In genomic region chr6:162149786-162150185, GRCh38 we compare ENCODE assay signal across 1 cellular context.
TF ChIP-seq lines count a peak whose summit lies in the region.

No MANE protein-coding gene starts in this region.

TF ChIP-seq in GM23338, 12 proteins besides CTCF, POLR2A, EP300 and RAD21 (continued from another document):
- no peak for TF ChIP-seq REST (IDR thresholded peaks at IDR 0.05; ENCODE audit: unreplicated experiment)
- TF ChIP-seq STAT1 (IDR thresholded peaks at IDR 0.05; ENCODE audit: unreplicated experiment), result no peak
- TF ChIP-seq POLR2AphosphoS5 (IDR thresholded peaks at IDR 0.05; ENCODE audit: low read depth), result no peak
- TF ChIP-seq ETS1 (IDR thresholded peaks at IDR 0.05), result no peak
